ENCODE assay signal across 8 cellular contexts in genomic region chrX:73214366-73215094, GRCh38. TPM values are rescaled to one million over a fixed set of nuclear protein-coding genes. Genes with fewer than 3 reads are reported as not detected.
DNase-seq lines count a peak whose midpoint lies in the region; ATAC-seq, FAIRE-seq and TF ChIP-seq lines count a peak whose summit lies in the region.

TSS of gene NAP1L2 (minus strand) at chrX:73214851. CDS start at chrX:73214492, 359 bp downstream.

- peaks cover 0 to 3% (median 2%) of the 10 kb centered on the region in 3 donors for H3K9me3 Mint-ChIP-seq in IgD-negative memory B cell

- H3K79me2 ChIP-seq in fibroblast of lung (ENCODE audit: control insufficient read depth, insufficient read depth, low read length): no peaks in the 10 kb centered on the region

- H3K27ac ChIP-seq in fibroblast of lung (ENCODE audit: insufficient read depth, low read length): no peak within 1 kb of the TSS
- H3K27ac ChIP-seq in muscle layer of colon (ENCODE audit: low read depth, low read length): no peak within 1 kb of the TSS
- H3K27ac ChIP-seq in stomach smooth muscle (ENCODE audit: low read length): peak within 1 kb of the TSS; percentile 31

- no peak for TF ChIP-seq CTCF in fibroblast of lung (conservative IDR thresholded peaks at IDR 0.05 in 1 of 2, IDR thresholded peaks at IDR 0.05 in 1 of 2; ENCODE audit: low read depth in 1 of 2, low read length in 2 of 2)

- peak within 1 kb of the TSS; percentile 81 to 92 (median 91) for H3K4me3 Mint-ChIP-seq in IgD-negative memory B cell

- H4K20me1 ChIP-seq in fibroblast of lung (ENCODE audit: control insufficient read depth, extremely low read depth, insufficient read depth, low read length): no peaks in the 10 kb centered on the region

- no peak within 1 kb of the TSS for H3K9ac ChIP-seq in fibroblast of lung (ENCODE audit: insufficient read depth, low read length)
- peak within 1 kb of the TSS; percentile 58 for H3K9ac ChIP-seq in muscle layer of colon (ENCODE audit: low read length)
- peak within 1 kb of the TSS; percentile 71 to 78 for H3K9ac ChIP-seq in stomach smooth muscle (ENCODE audit: low read length in 2 of 2)

- no peak for FAIRE-seq in GM19239 (lab: Jason Lieb, UNC)

- H3K27me3 ChIP-seq in fibroblast of lung (ENCODE audit: control insufficient read depth, insufficient read depth, low read length) (no peaks in the 10 kb centered on the region), muscle layer of colon (ENCODE audit: control insufficient read depth in 1 of 2, insufficient read depth in 2 of 2, low read length in 2 of 2) (no peaks in the 10 kb centered on the region), stomach smooth muscle (ENCODE audit: control insufficient read depth in 1 of 2, insufficient read depth in 2 of 2, low read length in 2 of 2) (no peaks in the 10 kb centered on the region)

- H3K27me3 Mint-ChIP-seq in IgD-negative memory B cell: peaks cover 7% of the 10 kb centered on the region

- peak within 1 kb of the TSS; percentile 59 for H3K4me2 ChIP-seq in fibroblast of lung (ENCODE audit: extremely low read depth, insufficient read depth, low read length)

- peak; percentile 8 for DNase-seq in A172 (ENCODE audit: low spot score)
- DNase-seq in activated T-cell treated with anti-CD3 and anti-CD28 coated beads for 48 hours (ENCODE audit: low read depth): peak; percentile 18
- peak in 1 of 2 donors; percentile 54 for DNase-seq in fibroblast of lung (ENCODE audit: low read depth in 2 of 2)
- no peak for DNase-seq in GM19239 (ENCODE audit: insufficient read length, low spot score)

- peak within 1 kb of the TSS; percentile 24 for H2AFZ ChIP-seq in fibroblast of lung (ENCODE audit: low read length)

- H3K4me1 ChIP-seq in fibroblast of lung (ENCODE audit: control insufficient read depth, extremely low read depth, insufficient read depth, low read length) (no peaks in the 10 kb centered on the region), muscle layer of colon (ENCODE audit: insufficient read depth, low read length) (no peaks in the 10 kb centered on the region), stomach smooth muscle (ENCODE audit: control insufficient read depth, insufficient read depth, low read length) (no peaks in the 10 kb centered on the region)

- peak; percentile 84 for ATAC-seq in GM19395 (IDR thresholded peaks at IDR 0.05; ENCODE audit: unreplicated experiment)

- H3K36me3 ChIP-seq in fibroblast of lung (ENCODE audit: control insufficient read depth, insufficient read depth, low read length) (no peaks in the 10 kb centered on the region), muscle layer of colon (ENCODE audit: insufficient read depth, low read length) (no peaks in the 10 kb centered on the region), stomach smooth muscle (ENCODE audit: control insufficient read depth in 2 of 2, insufficient read depth in 2 of 2, low read length in 2 of 2) (no peaks in the 10 kb centered on the region)

- no peaks in the 10 kb centered on the region for H3K36me3 Mint-ChIP-seq in IgD-negative memory B cell

- H3K4me3 ChIP-seq in fibroblast of lung (replicated peaks in 1 of 4; ENCODE audit: control extremely low read depth in 1 of 4, insufficient read depth in 1 of 4, low read depth in 3 of 4, low read length in 4 of 4) (peak within 1 kb of the TSS in 3 of 4 experiments; percentile 31 to 54 (median 41)), muscle layer of colon (ENCODE audit: low read depth in 1 of 2, low read length in 2 of 2) (peak within 1 kb of the TSS; percentile 46 to 70), stomach smooth muscle (ENCODE audit: low read length in 2 of 2) (peak within 1 kb of the TSS; percentile 75 to 87)

- H3K27ac Mint-ChIP-seq in IgD-negative memory B cell: peak within 1 kb of the TSS; percentile 25 to 37 (median 27)

- peaks cover 2 to 6% (median 5%) of the 10 kb centered on the region in 3 donors for H3K4me1 Mint-ChIP-seq in IgD-negative memory B cell

- no peaks in the 10 kb centered on the region for H3K9me3 ChIP-seq in fibroblast of lung (ENCODE audit: control insufficient read depth, insufficient read depth, low read depth, low read length)
- no peaks in the 10 kb centered on the region for H3K9me3 ChIP-seq in muscle layer of colon (ENCODE audit: low read length)
- H3K9me3 ChIP-seq in stomach smooth muscle (ENCODE audit: control insufficient read depth in 2 of 2, low read length in 2 of 2): peaks cover 0 to 2% of the 10 kb centered on the region in 2 donors

RNA-seq across cellular contexts. Expression of gene NAP1L2, which starts in this region (rescaled TPM):
- total RNA-seq in A172 (2014; rRNA removed; shearing (Covaris generic)): 0.19 and 0.60 TPM in 2 replicates
- 0.38 TPM for polyA plus RNA-seq in IgD-negative memory B cell
- 0.51 and 3.6 TPM in 2 replicates for total RNA-seq in fibroblast of lung
- 0.87 and 0.93 TPM in 2 replicates for polyA plus RNA-seq in fibroblast of lung
- polyA plus RNA-seq in fibroblast of lung (2012): 0.71 and 1.0 TPM in 2 replicates
- polyA minus RNA-seq in fibroblast of lung (ENCODE audit: low replicate concordance): 0.22 TPM in 1 of 2 replicates, not detected in the other

Comparison
In these comparisons a context has a peak if more than half of its experiments do, and no peak if none do; other contexts are left out.
1. Peak in DNase-seq in A172; RNA of the gene not detected or under 1 TPM.